ENCODE assay signal across 9 cellular contexts in the genomic region with DNA sequence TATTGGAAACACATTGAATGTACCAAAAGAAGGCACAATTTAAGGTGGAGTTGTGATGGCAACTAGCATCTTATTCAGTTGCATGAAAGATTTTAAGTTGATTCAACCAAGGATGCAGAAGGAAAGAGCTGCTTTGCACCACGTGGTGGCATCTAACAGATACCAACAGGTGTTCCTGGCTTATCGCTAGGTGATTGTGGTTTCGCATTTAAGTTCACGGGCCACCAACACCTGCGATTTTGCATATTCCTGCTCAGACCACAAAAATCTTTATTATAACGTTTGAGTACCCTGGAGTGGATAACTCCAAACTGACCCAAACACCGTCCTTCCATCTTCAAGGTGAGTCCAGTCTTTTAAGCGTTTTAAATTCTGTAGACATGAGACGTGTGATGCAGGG. TPM values are rescaled to one million over a fixed set of nuclear protein-coding genes. Genes with fewer than 3 reads are reported as not detected.
A peak's percentile ranks its signal among the peaks of the same experiment; 100 is the strongest.
DNase-seq lines count a peak whose midpoint lies in the region; ATAC-seq and TF ChIP-seq lines count a peak whose summit lies in the region.
"Had no signal": no experiment of that assay in that cellular context is flagged by ENCODE, and none has a peak within 500 bp of the region (broad histone marks: within the 10 kb centered on the region; RNA-seq: fewer than 3 reads in every experiment).

No MANE protein-coding gene starts in this region.

- H3K4me1 ChIP-seq in OCI-LY3 (ENCODE audit: low read length): peaks cover 49% of the 10 kb centered on the region

- ATAC-seq in GM19324 (IDR thresholded peaks at IDR 0.05; ENCODE audit: low FRiP score, unreplicated experiment) (peak; percentile 81), HG02973 (IDR thresholded peaks at IDR 0.05; ENCODE audit: unreplicated experiment) (peak; percentile 59)

- no peaks in the 10 kb centered on the region for H3K27me3 ChIP-seq in OCI-LY3 (ENCODE audit: low read depth, low read length)

- CTCF ChIA-PET in GM10248 (lab: Yijun Ruan, JAX): interaction anchor here (1.6 to 1.8 kb wide), 2 partner anchors 10 to 43 kb away, joined by 4 to 5 read pairs; no protein-coding TSS in a partner anchor

- DNase-seq in GM10248 (ENCODE audit: extremely low spot score): peak; percentile 42
- DNase-seq in NCI-H226: no peak
- DNase-seq in lower leg skin (ENCODE audit: low spot score in 2 of 2): no peak
- no peak for DNase-seq in effector CD8-positive, alpha-beta T cell (lab: John Stamatoyannopoulos, UW)
- no peak for DNase-seq in NCI-H82 treated with DMSO at 0.1 percent for 48 hours (lab: John Stamatoyannopoulos, UW; ENCODE audit: unreplicated experiment)
- DNase-seq: NCI-H510A treated with DMSO at 0.1 percent for 48 hours had no signal

- no peak overlapping the region for H2AFZ ChIP-seq in OCI-LY3 (ENCODE audit: low read depth, low read length)

- intact Hi-C loops in lower leg skin (cut with DNase I; ENCODE audit: low total_unique reads): no loop called here

- H3K4me3 ChIP-seq in OCI-LY3 (ENCODE audit: low read length) (no peak overlapping the region), lower leg skin (ENCODE audit: low read depth, poor library complexity, severe bottlenecking) (no peak overlapping the region)

- peak overlapping the region; percentile 9; the same call in 1 of the 2 replicates for H3K4me2 ChIP-seq in OCI-LY3 (ENCODE audit: low read length)

- WGBS in lower leg skin, 2 donors: 91 to 92% methylated on average over 9 of the region's 9 CpGs

- no peak overlapping the region for H3K27ac ChIP-seq in OCI-LY3 (ENCODE audit: low read length)

- H4K20me1 ChIP-seq in OCI-LY3 (ENCODE audit: insufficient read depth, low read length): no peaks in the 10 kb centered on the region

- no peaks in the 10 kb centered on the region for H3K36me3 ChIP-seq in OCI-LY3 (replicated peaks; ENCODE audit: low read depth, low read length)

- no peak for TF ChIP-seq POLR2A in lower leg skin (IDR thresholded peaks at IDR 0.05)

- no peaks in the 10 kb centered on the region for H3K79me2 ChIP-seq in OCI-LY3 (ENCODE audit: low read length)

- TF ChIP-seq CTCF in GM10248 (IDR thresholded peaks at IDR 0.05; ENCODE audit: control extremely low read depth, extremely low read depth, low read depth, missing control alignments) (no peak), OCI-LY3 (IDR thresholded peaks at IDR 0.05; ENCODE audit: low read depth, low read length) (no peak), lower leg skin (IDR thresholded peaks at IDR 0.05) (no peak)

- no peak overlapping the region for H3K9ac ChIP-seq in OCI-LY3 (ENCODE audit: low read length)

- H3K9me3 ChIP-seq in OCI-LY3 (ENCODE audit: insufficient read depth, low read length): peaks cover 9% of the 10 kb centered on the region; the same call in 1 of the 2 replicates

- POLR2A ChIA-PET in GM10248 (lab: Yijun Ruan, JAX): no interaction called here

RNA-seq across cellular contexts. Expression of a gene that starts 45.3 kb away (rescaled TPM):
- 100 to 1,000 TPM in 2 of 4 donors, 10 to 100 TPM in 2; 68.2 to 148 (median 98.6) TPM for total RNA-seq in lower leg skin
